25 cellular contexts compared by ENCODE assay signal in the genomic region with DNA sequence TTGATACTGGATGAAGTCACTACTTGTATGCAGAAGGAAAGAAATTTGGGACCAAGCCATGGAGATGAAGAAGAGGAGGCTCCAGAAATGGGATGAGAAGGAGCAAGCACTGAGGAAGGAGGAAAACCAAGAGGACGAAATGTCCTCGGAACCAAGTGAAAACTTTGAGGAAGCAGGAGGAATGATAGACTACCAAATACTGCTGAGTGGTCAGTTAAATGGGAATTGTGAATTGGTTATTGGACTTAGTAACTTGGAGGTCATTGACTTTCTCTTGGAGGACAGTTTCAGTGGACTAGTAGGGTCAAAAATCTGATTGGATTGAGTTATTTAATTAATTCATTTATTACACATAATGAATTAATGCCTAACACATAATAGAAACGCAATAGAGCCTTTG.
"Had no signal": no experiment of that assay in that cellular context is flagged by ENCODE, and none has a peak within 500 bp of the region (broad histone marks: within the 10 kb centered on the region; RNA-seq: fewer than 3 reads in every experiment).

No MANE protein-coding gene starts in this region.

- H3K27ac Mint-ChIP-seq: dendritic cell treated with granulocyte-macrophage colony-stimulating factor and Interleukin-4, amounts not matched to agents 40 ng/mL and 50 ng/mL, for 4 days; effector memory CD8-positive, alpha-beta T cell; endodermal cell; mesothelial cell of epicardium; naive B cell had no signal

- H3K4me1 ChIP-seq: esophagus muscularis mucosa, gastrocnemius medialis, heart right ventricle, left lung, lower lobe of right lung had no signal

- H3K36me3 Mint-ChIP-seq: mesothelial cell of epicardium, naive B cell had no signal

- H3K9me3 ChIP-seq: esophagus muscularis mucosa, gastrocnemius medialis, heart right ventricle, left lung, lower lobe of right lung, mucosa of descending colon had no signal

- DNase-seq: effector CD8-positive, alpha-beta T cell; effector memory CD8-positive, alpha-beta T cell; endodermal cell; foreskin melanocyte; gastrocnemius medialis; glutamatergic neuron; head of caudate nucleus; heart right ventricle; hippocampal formation; left cardiac atrium; left lung; left ventricle myocardium superior; lower lobe of right lung; mesenchymal stem cell; mucosa of descending colon; naive B cell had no signal

- H3K4me1 Mint-ChIP-seq: endodermal cell, mesothelial cell of epicardium, naive B cell had no signal

- ATAC-seq: effector memory CD8-positive, alpha-beta T cell; gastrocnemius medialis; heart right ventricle; left cardiac atrium; left lung; left ventricle myocardium superior; lower lobe of right lung; mucosa of descending colon had no signal

- H3K4me3 ChIP-seq: coronary artery, esophagus muscularis mucosa, gastrocnemius medialis, heart right ventricle, left lung, lower lobe of right lung, mucosa of descending colon had no signal

- H3K27me3 ChIP-seq: esophagus muscularis mucosa, gastrocnemius medialis, heart right ventricle, left lung had no signal

- H3K27ac ChIP-seq: coronary artery, esophagus muscularis mucosa, gastrocnemius medialis, heart right ventricle, left lung, lower lobe of right lung had no signal

- H3K36me3 ChIP-seq: esophagus muscularis mucosa, gastrocnemius medialis, heart right ventricle, left lung, lower lobe of right lung had no signal

- FAIRE-seq: colon, endometrium, endothelial cell of umbilical vein, islet of Langerhans, keratinocyte had no signal

- H3K9me3 Mint-ChIP-seq: mesothelial cell of epicardium had no signal

- H3K27me3 Mint-ChIP-seq: dendritic cell treated with granulocyte-macrophage colony-stimulating factor and Interleukin-4, amounts not matched to agents 40 ng/mL and 50 ng/mL, for 4 days; effector memory CD8-positive, alpha-beta T cell; naive B cell had no signal

- H3K4me3 Mint-ChIP-seq: dendritic cell treated with granulocyte-macrophage colony-stimulating factor and Interleukin-4, amounts not matched to agents 40 ng/mL and 50 ng/mL, for 4 days; effector memory CD8-positive, alpha-beta T cell; endodermal cell; mesothelial cell of epicardium; naive B cell had no signal
